ENCODE assay signal across 1 cellular context in the genomic region with DNA sequence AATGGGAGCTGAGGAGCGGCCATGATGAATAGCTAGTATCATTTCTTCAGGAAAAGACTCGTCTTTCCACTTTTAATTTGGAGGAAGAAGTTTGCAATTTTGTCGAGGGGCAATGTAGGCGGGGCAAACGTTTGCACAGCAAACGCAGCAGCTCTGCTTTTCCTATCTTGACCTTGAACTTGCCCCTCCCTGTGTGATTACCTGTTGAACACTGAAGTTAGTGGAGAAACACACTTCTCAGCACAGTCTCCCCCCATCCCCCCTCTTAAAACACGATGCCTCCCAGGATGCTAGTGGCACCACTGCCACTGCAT.
TF ChIP-seq lines count a peak whose summit lies in the region.

No MANE protein-coding gene starts in this region.

TF ChIP-seq in H1, 55 proteins besides CTCF, POLR2A, EP300 and RAD21 (continued from another document):
- TF ChIP-seq RXRA (IDR thresholded peaks at IDR 0.05; ENCODE audit: insufficient read depth, low read depth, low read length) (no peak), MAFK (IDR thresholded peaks at IDR 0.05; ENCODE audit: low read depth, low read length) (no peak), RFX5 (IDR thresholded peaks at IDR 0.05; ENCODE audit: borderline replicate concordance, low read depth, low read length) (no peak), CBX5 (IDR thresholded peaks at IDR 0.05; ENCODE audit: low read depth, low read length) (no peak), CREB1 (IDR thresholded peaks at IDR 0.05) (no peak), SP1 (IDR thresholded peaks at IDR 0.05; ENCODE audit: low read depth, low read length) (no peak), CBX8 (IDR thresholded peaks at IDR 0.05; ENCODE audit: borderline replicate concordance, low read depth, low read length) (no peak), JUN (IDR thresholded peaks at IDR 0.05; ENCODE audit: low read depth, low read length) (no peak), ASH2L (IDR thresholded peaks at IDR 0.05; ENCODE audit: low read length) (no peak), ZNF274 (IDR thresholded peaks at IDR 0.05; ENCODE audit: borderline replicate concordance, extremely low read depth, low read length) (no peak), CHD7 (IDR thresholded peaks at IDR 0.05; ENCODE audit: insufficient replicate concordance, low read length) (no peak), SIRT6 (IDR thresholded peaks at IDR 0.05; ENCODE audit: low read length) (no peak), CTBP2 (IDR thresholded peaks at IDR 0.05; ENCODE audit: borderline replicate concordance, insufficient read depth, insufficient read length, low read length) (no peak), HDAC6 (IDR thresholded peaks at IDR 0.05; ENCODE audit: low read depth, low read length) (no peak)
- TF ChIP-seq, protein P1, sequence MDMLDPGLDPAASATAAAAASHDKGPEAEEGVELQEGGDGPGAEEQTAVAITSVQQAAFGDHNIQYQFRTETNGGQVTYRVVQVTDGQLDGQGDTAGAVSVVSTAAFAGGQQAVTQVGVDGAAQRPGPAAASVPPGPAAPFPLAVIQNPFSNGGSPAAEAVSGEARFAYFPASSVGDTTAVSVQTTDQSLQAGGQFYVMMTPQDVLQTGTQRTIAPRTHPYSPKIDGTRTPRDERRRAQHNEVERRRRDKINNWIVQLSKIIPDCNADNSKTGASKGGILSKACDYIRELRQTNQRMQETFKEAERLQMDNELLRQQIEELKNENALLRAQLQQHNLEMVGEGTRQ (IDR thresholded peaks at IDR 0.05; ENCODE audit: low read length), result no peak
